ENCODE assay signal across 14 cellular contexts in the genomic region with DNA sequence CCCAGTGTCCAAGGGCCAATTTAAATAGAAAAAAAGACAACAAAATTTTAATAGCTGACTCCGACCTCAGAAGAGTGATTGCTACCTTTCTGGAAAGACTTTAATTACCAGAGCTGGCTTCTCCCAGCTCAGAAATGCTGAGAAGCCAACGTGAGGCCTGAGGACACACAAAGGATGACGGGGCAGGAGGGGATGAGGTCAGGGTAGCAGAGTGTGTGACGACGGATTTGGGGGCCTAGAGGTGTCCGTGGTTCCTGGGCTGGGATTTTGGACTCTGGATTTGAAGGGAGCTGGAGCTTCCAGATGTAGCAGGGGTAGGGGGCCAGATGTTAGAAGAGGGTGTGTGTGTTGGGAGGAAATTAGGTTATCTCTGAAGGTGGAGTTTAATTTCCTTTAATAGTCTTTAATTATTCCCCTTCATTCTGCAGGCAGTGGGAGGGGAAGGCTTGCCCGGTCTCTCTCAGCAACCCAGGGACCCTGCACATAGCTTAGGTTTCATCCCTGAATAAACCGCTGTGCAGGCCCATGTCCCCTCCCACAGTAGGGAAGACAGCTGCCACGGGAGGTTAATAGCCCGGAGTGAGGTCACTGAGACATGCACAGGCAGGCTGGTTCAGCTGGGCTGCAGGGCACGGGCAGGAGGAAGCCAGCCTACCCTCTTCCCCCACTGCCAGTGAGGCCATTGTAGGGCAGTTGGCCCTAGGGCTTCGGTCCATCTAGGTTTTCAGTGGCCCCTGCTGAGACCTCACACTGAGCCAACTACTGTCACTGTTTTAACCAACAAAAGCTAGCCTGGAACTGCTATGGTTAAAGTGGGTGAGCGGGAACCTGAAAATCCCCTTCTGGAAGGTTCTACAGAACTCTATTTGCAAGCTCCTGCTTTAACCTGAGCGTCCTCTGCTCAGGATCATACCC. TPM values are rescaled to one million over a fixed set of nuclear protein-coding genes. Genes with fewer than 3 reads are reported as not detected.
A peak's percentile ranks its signal among the peaks of the same experiment; 100 is the strongest.
DNase-seq lines count a peak whose midpoint lies in the region; ATAC-seq, FAIRE-seq and TF ChIP-seq lines count a peak whose summit lies in the region.
"Had no signal": no experiment of that assay in that cellular context is flagged by ENCODE, and none has a peak within 500 bp of the region (broad histone marks: within the 10 kb centered on the region; RNA-seq: fewer than 3 reads in every experiment).

No MANE protein-coding gene starts in this region.

- DNase-seq in COR-L47 (lab: John Stamatoyannopoulos, UW): peak; percentile 39
- peak; percentile 66 for DNase-seq in HTR-8/SVneo (ENCODE audit: insufficient read length, low spot score)
- peak; percentile 75 for DNase-seq in RWPE1 (ENCODE audit: low spot score)
- DNase-seq in left kidney (ENCODE audit: low read depth, low spot score): peak; percentile 96
- no peak for DNase-seq in sciatic nerve (ENCODE audit: low spot score)
- no peak for DNase-seq in RKO (ENCODE audit: low spot score)
- DNase-seq in activated CD8-positive, alpha-beta memory T cell treated with anti-CD3 and anti-CD28 coated beads for 24 hours: no peak
- DNase-seq in middle frontal gyrus (ENCODE audit: extremely low spot score, low spot score): no peak
- DNase-seq: DND-41; midbrain; NK-92 treated with Interleukin-12 subunit alpha and Interleukin-12 subunit beta, amount 100 ng/mL, for 24 hours had no signal

- intact Hi-C loops in sciatic nerve (cut with DNase I): no loop called here

- CTCF ChIA-PET in RWPE1 (lab: Yijun Ruan, JAX): interaction anchor here (0.5 to 1.0 kb wide), 2 partner anchors 8 to 187 kb away, joined by 3 to 5 read pairs; no protein-coding TSS in a partner anchor

- no peak for TF ChIP-seq CTCF in RWPE1 (conservative IDR thresholded peaks at IDR 0.05; ENCODE audit: low read depth)

- ATAC-seq in sciatic nerve: no peak

- FAIRE-seq in HTR-8/SVneo (lab: Jason Lieb, UNC): peak; percentile 28

- POLR2A ChIA-PET in RWPE1 (lab: Yijun Ruan, JAX; ENCODE audit: low non-redundant PET): interaction anchor here (0.6 kb wide), 2 partner anchors 118 to 122 kb away, joined by 4 read pairs; no protein-coding TSS in a partner anchor

- H3K27ac ChIP-seq in RWPE1: peak overlapping the region; percentile 82

RNA-seq across cellular contexts. Expression of gene PADI3, which starts 3.8 kb away (rescaled TPM):
- not detected for total RNA-seq in sciatic nerve
- total RNA-seq: fibroblast of villous mesenchyme, progenitor cell of endocrine pancreas had no signal

RNA-seq across cellular contexts. Expression of gene PADI1, which starts 40.2 kb away (rescaled TPM):
- not detected for total RNA-seq in sciatic nerve
- total RNA-seq: progenitor cell of endocrine pancreas, SK-MEL-5 had no signal

Comparison
In these comparisons a context has a peak if more than half of its experiments do, and no peak if none do; other contexts are left out.
1. DNase-seq: peak in COR-L47 (single experiment), HTR-8/SVneo (single experiment), RWPE1 (single experiment) and left kidney (single experiment); none in sciatic nerve (single experiment), RKO (single experiment), activated CD8-positive, alpha-beta memory T cell treated with anti-CD3 and anti-CD28 coated beads for 24 hours (single experiment) and middle frontal gyrus (single experiment).